Comparison of ENCODE assay signal across 16 cellular contexts in genomic region chr3:149390772-149391212, GRCh38. TPM values are rescaled to one million over a fixed set of nuclear protein-coding genes. Genes with fewer than 3 reads are reported as not detected.
A peak's percentile ranks its signal among the peaks of the same experiment; 100 is the strongest.
DNase-seq lines count a peak whose midpoint lies in the region; ATAC-seq, FAIRE-seq and TF ChIP-seq lines count a peak whose summit lies in the region.
"Had no signal": no experiment of that assay in that cellular context is flagged by ENCODE, and none has a peak within 500 bp of the region (broad histone marks: within the 10 kb centered on the region; RNA-seq: fewer than 3 reads in every experiment).

No MANE protein-coding gene starts in this region.

- H4K20me1 ChIP-seq in osteoblast (ENCODE audit: insufficient read depth, low read length) = no peaks in the 10 kb centered on the region

- H3K27me3 ChIP-seq in osteoblast (ENCODE audit: insufficient read depth, low read length) = no peaks in the 10 kb centered on the region
- H3K27me3 ChIP-seq: BE2C had no signal

- H3K79me2 ChIP-seq in osteoblast (ENCODE audit: insufficient read depth, low read length) = no peaks in the 10 kb centered on the region

- ATAC-seq in activated CD4-positive, CD25-positive, alpha-beta regulatory T cell treated with anti-CD3 and anti-CD28 coated beads, Interleukin-2, amount 50 U/mL, for 24 hours = no peak
- ATAC-seq in HG02884 (IDR thresholded peaks at IDR 0.05; ENCODE audit: unreplicated experiment) (no peak), HG02759 (IDR thresholded peaks at IDR 0.05; ENCODE audit: unreplicated experiment) (no peak)

- H3K4me2 ChIP-seq in osteoblast (ENCODE audit: insufficient read depth, low read length) = no peak overlapping the region

- no peak overlapping the region for H3K4me3 ChIP-seq in epithelial cell of esophagus (ENCODE audit: low read length)
- no peak overlapping the region for H3K4me3 ChIP-seq in osteoblast (ENCODE audit: insufficient read depth, low read length)

- no peaks in the 10 kb centered on the region for H3K9me3 ChIP-seq in osteoblast (ENCODE audit: low read depth, low read length)
- H3K9me3 ChIP-seq: BE2C had no signal

- DNase-seq in ELF-1 (ENCODE audit: low read depth, low spot score) (peak; percentile 60), RCC 7860 (ENCODE audit: low spot score) (peak; percentile 89), epithelial cell of esophagus (ENCODE audit: low read depth) (peak; percentile 94), osteoblast (ENCODE audit: insufficient read length, low spot score, missing footprints) (no peak), activated gamma-delta T cell treated with Interleukin-2 at 50 U/mL for 16 hours (no peak)
- DNase-seq: activated CD8-positive, alpha-beta memory T cell treated with anti-CD3 and anti-CD28 coated beads for 24 hours; BE2C; DMS79; foreskin melanocyte; NCI-H2107; NCI-H82; SHP77 had no signal

- H2AFZ ChIP-seq in osteoblast (ENCODE audit: low read length) = peak overlapping the region; percentile 4

- H3K4me1 ChIP-seq in osteoblast (ENCODE audit: insufficient read depth, low read length) = peaks cover 47% of the 10 kb centered on the region

- no peaks in the 10 kb centered on the region for H3K36me3 ChIP-seq in osteoblast (ENCODE audit: insufficient read depth, low read length)
- H3K36me3 ChIP-seq: BE2C had no signal

- no peak for TF ChIP-seq CTCF in epithelial cell of esophagus (IDR thresholded peaks at IDR 0.05; ENCODE audit: insufficient read depth, low read depth, low read length, missing control alignments)
- no peak for TF ChIP-seq CTCF in osteoblast (IDR thresholded peaks at IDR 0.05; ENCODE audit: extremely low read depth, low read depth, low read length)

- peak overlapping the region; percentile 53 for H3K27ac ChIP-seq in osteoblast (ENCODE audit: low read depth, low read length)

- peak; percentile 14 for FAIRE-seq in RCC 7860 (lab: Jason Lieb, UNC)

RNA-seq across cellular contexts. Expression of gene TM4SF1, which starts 13.3 kb away (rescaled TPM):
- total RNA-seq in osteoblast = 209 and 210 TPM in 2 replicates

RNA-seq across cellular contexts. Expression of gene TM4SF18, which starts 57.4 kb away (rescaled TPM):
- 0.29 TPM in 1 of 2 replicates, not detected in the other for total RNA-seq in osteoblast
- total RNA-seq: progenitor cell of endocrine pancreas had no signal

Comparison
In these comparisons a context has a peak if more than half of its experiments do, and no peak if none do; other contexts are left out.
1. DNase-seq: peak in ELF-1 (single experiment), RCC 7860 (single experiment) and epithelial cell of esophagus (single experiment); none in osteoblast (single experiment) and activated gamma-delta T cell treated with Interleukin-2 at 50 U/mL for 16 hours (single experiment).